ENCODE assay signal across 17 cellular contexts in genomic region chr17:3935825-3936355, GRCh38. TPM values are rescaled to one million over a fixed set of nuclear protein-coding genes. Genes with fewer than 3 reads are reported as not detected.
DNase-seq lines count a peak whose midpoint lies in the region; ATAC-seq, FAIRE-seq and TF ChIP-seq lines count a peak whose summit lies in the region.
"Had no signal": no experiment of that assay in that cellular context is flagged by ENCODE, and none has a peak within 500 bp of the region (broad histone marks: within the 10 kb centered on the region; RNA-seq: fewer than 3 reads in every experiment).

No MANE protein-coding gene starts in this region.

- DNase-seq in AG08396 (ENCODE audit: low spot score) (peak; percentile 71), cardiac fibroblast (ENCODE audit: low read depth in 2 of 2) (peak; percentile 54 to 69), islet precursor cell (peak; percentile 88), D721Med (ENCODE audit: insufficient read length, low spot score) (no peak), T-helper 1 cell (no peak), posterior cingulate gyrus (no peak)
- DNase-seq: activated CD4-positive, CD25-positive, alpha-beta regulatory T cell; activated CD8-positive, alpha-beta memory T cell treated with anti-CD3 and anti-CD28 coated beads, Interleukin-2, amount 50 U/mL, for 48 hours; stimulated activated CD4-positive, alpha-beta T cell treated with anti-CD3 and anti-CD28 coated beads, Interleukin-2, amount 100 ng/mL, for 24 hours had no signal

- H3K27me3 Mint-ChIP-seq in IgD-negative memory B cell: no peaks in the 10 kb centered on the region
- H3K27me3 Mint-ChIP-seq: naive thymus-derived CD4-positive, alpha-beta T cell had no signal

- no peaks in the 10 kb centered on the region for H3K9me3 Mint-ChIP-seq in IgD-negative memory B cell
- H3K9me3 Mint-ChIP-seq: activated naive CD4-positive, alpha-beta T cell treated with anti-CD3 and anti-CD28 coated beads, Interleukin-2, amount 50 U/mL, for 72 hours; H9; naive thymus-derived CD4-positive, alpha-beta T cell had no signal

- no peak for TF ChIP-seq CTCF in cardiac fibroblast (IDR thresholded peaks at IDR 0.05; ENCODE audit: low read depth, low read length)
- TF ChIP-seq CTCF in D721Med (IDR thresholded peaks at IDR 0.05; ENCODE audit: insufficient read depth, missing control alignments): no peak

- H3K36me3 Mint-ChIP-seq in IgD-negative memory B cell: peaks cover 11% of the 10 kb centered on the region

- H3K4me3 ChIP-seq in cardiac fibroblast (replicated peaks in 1 of 2; ENCODE audit: low read depth in 2 of 2, low read length in 2 of 2): no peak overlapping the region
- H3K4me3 ChIP-seq: BLaER1 treated with 17β-estradiol and CSF1 and Interleukin-3, amounts not matched to agents 10 nM and 100 nM; SK-N-MC had no signal

- peaks cover 0 to 6% (median 2%) of the 10 kb centered on the region in 3 donors for H3K4me1 Mint-ChIP-seq in IgD-negative memory B cell

- FAIRE-seq in D721Med (lab: Jason Lieb, UNC): no peak
- FAIRE-seq: G401.6 had no signal

- peak overlapping the region in 1 of 4 donors; percentile 37 for H3K4me3 Mint-ChIP-seq in IgD-negative memory B cell
- H3K4me3 Mint-ChIP-seq: H9; naive thymus-derived CD4-positive, alpha-beta T cell had no signal

- ATAC-seq in HG02840 (IDR thresholded peaks at IDR 0.05; ENCODE audit: low FRiP score, unreplicated experiment): no peak

- H3K27ac Mint-ChIP-seq in IgD-negative memory B cell: peak overlapping the region in 2 of 3 donors; percentile 62 to 83

- intact Hi-C loops in posterior cingulate gyrus (cut with DNase I): no loop called here

RNA-seq across cellular contexts. Expression of gene P2RX1, which starts 19.6 kb away (rescaled TPM):
- 2.4 TPM for polyA plus RNA-seq in IgD-negative memory B cell
- polyA plus RNA-seq: naive thymus-derived CD4-positive, alpha-beta T cell had no signal

RNA-seq across cellular contexts. Expression of gene ATP2A3, which starts 28.3 kb away (rescaled TPM):
- 155 TPM for polyA plus RNA-seq in IgD-negative memory B cell

RNA-seq across cellular contexts. Expression of gene CAMKK1, which starts 43.0 kb away (rescaled TPM):
- 0.53 TPM for polyA plus RNA-seq in IgD-negative memory B cell

Comparison
In these comparisons a context has a peak if more than half of its experiments do, and no peak if none do; other contexts are left out.
1. DNase-seq: peak in AG08396 (single experiment), cardiac fibroblast (2 of 2) and islet precursor cell (single experiment); none in D721Med (single experiment), T-helper 1 cell (0 of 5) and posterior cingulate gyrus (0 of 10).